7 cellular contexts compared by ENCODE assay signal in genomic region chr17:1491406-1492248, GRCh38. TPM values are rescaled to one million over a fixed set of nuclear protein-coding genes. Genes with fewer than 3 reads are reported as not detected.
DNase-seq lines count a peak whose midpoint lies in the region; ATAC-seq and TF ChIP-seq lines count a peak whose summit lies in the region.

No MANE protein-coding gene starts in this region.

- H3K27ac ChIP-seq in prostate gland, result peak overlapping the region; percentile 84 to 91

- intact Hi-C loops in left ventricle myocardium superior (cut with micrococcal nuclease), result no loop called here
- intact Hi-C loops in prostate gland (cut with DNase I), result no loop called here

- H3K4me3 ChIP-seq in adipocyte (ENCODE audit: low read length) (peak overlapping the region; percentile 90), prostate gland (peak overlapping the region; percentile 72 to 76)

- H3K27me3 ChIP-seq in adipocyte (replicated peaks; ENCODE audit: control insufficient read depth, insufficient read depth, low read length) (no peaks in the 10 kb centered on the region), prostate gland (replicated peaks; ENCODE audit: insufficient read depth) (no peaks in the 10 kb centered on the region)

- 4% methylated on average over 55 of the region's 99 CpGs for WGBS in prostate gland

- H3K9me3 ChIP-seq in ES-I3 (ENCODE audit: control insufficient read depth, insufficient read depth, low read length) (no peaks in the 10 kb centered on the region), adipocyte (ENCODE audit: control insufficient read depth, low read length) (no peaks in the 10 kb centered on the region), prostate gland (no peaks in the 10 kb centered on the region)

- TF ChIP-seq CTCF in prostate gland (IDR thresholded peaks at IDR 0.05), result no peak

- H3K36me3 ChIP-seq in ES-I3 (ENCODE audit: insufficient read depth, low read length), result no peaks in the 10 kb centered on the region; the same call in 1 of the 2 replicates
- peaks cover 8% of the 10 kb centered on the region for H3K36me3 ChIP-seq in adipocyte (ENCODE audit: control insufficient read depth, insufficient read depth, low read length, severe bottlenecking)
- no peaks in the 10 kb centered on the region for H3K36me3 ChIP-seq in prostate gland

- TF ChIP-seq POLR2A in prostate gland (IDR thresholded peaks at IDR 0.05), result no peak

- H3K9ac ChIP-seq in ES-I3 (ENCODE audit: low read depth, low read length), result peak overlapping the region; percentile 78
- H3K9ac ChIP-seq in adipocyte (ENCODE audit: low read length), result peak overlapping the region; percentile 92

- peak; percentile 30 for ATAC-seq in GM21619 (IDR thresholded peaks at IDR 0.05; ENCODE audit: unreplicated experiment)
- ATAC-seq in left ventricle myocardium superior, result peak; percentile 50

- H3K4me1 ChIP-seq in ES-I3 (ENCODE audit: insufficient read depth, low read length) (peaks cover 25% of the 10 kb centered on the region; the same call in 1 of the 2 replicates), adipocyte (ENCODE audit: control insufficient read depth, insufficient read depth, low read length) (peaks cover 76% of the 10 kb centered on the region), prostate gland (replicated peaks) (peaks cover 21% of the 10 kb centered on the region)

- DNase-seq in NCI-H460 (ENCODE audit: extremely low read depth, low read depth), result peak; percentile 53
- DNase-seq in adipocyte (ENCODE audit: low read depth), result peak; percentile 87
- DNase-seq in left ventricle myocardium superior, result peak; percentile 88
- DNase-seq in prostate gland (ENCODE audit: low spot score), result no peak
- no peak for DNase-seq in inferior parietal cortex (ENCODE audit: extremely low spot score)

RNA-seq across cellular contexts. Expression of gene MYO1C, which starts 0.9 kb away (rescaled TPM):
- 76.2 and 78.8 TPM in 2 replicates for total RNA-seq in NCI-H460 (2014; rRNA removed; shearing (Covaris generic))
- 55.6 and 83.3 TPM in 2 replicates for polyA plus RNA-seq in NCI-H460 (2014; cell fraction: nucleus; rRNA removed)
- total RNA-seq in left ventricle myocardium superior, result 200 TPM
- total RNA-seq in prostate gland, result 100 to 1,000 TPM in 1 of 2 donors, 10 to 100 TPM in 1; 94.4 to 120 TPM

RNA-seq across cellular contexts. Expression of gene INPP5K, which starts 24.8 kb away (rescaled TPM):
- 20.0 and 35.9 TPM in 2 replicates for total RNA-seq in NCI-H460 (2014; rRNA removed; shearing (Covaris generic))
- polyA plus RNA-seq in NCI-H460 (2014; cell fraction: nucleus; rRNA removed), result 11.7 and 26.5 TPM in 2 replicates
- total RNA-seq in left ventricle myocardium superior (39.1 TPM), prostate gland (10 to 100 TPM; 82.7 to 87.4 TPM)

RNA-seq across cellular contexts. Expression of gene CRK, which starts 35.6 kb away (rescaled TPM):
- total RNA-seq in NCI-H460 (2014; rRNA removed; shearing (Covaris generic)), result 73.2 and 74.7 TPM in 2 replicates
- 37.1 and 41.9 TPM in 2 replicates for polyA plus RNA-seq in NCI-H460 (2014; cell fraction: nucleus; rRNA removed)
- total RNA-seq in left ventricle myocardium superior (37.9 TPM), prostate gland (10 to 100 TPM; 52.6 to 77.7 TPM)

Comparison
In these comparisons a context has a peak if more than half of its experiments do, and no peak if none do; other contexts are left out.
1. DNase-seq: peak in NCI-H460 (single experiment), adipocyte (single experiment) and left ventricle myocardium superior (single experiment); none in prostate gland (single experiment) and inferior parietal cortex (single experiment).